ENCODE assay signal across 1 cellular context in genomic region chr10:17023386-17024298, GRCh38.
TF ChIP-seq lines count a peak whose summit lies in the region.

No MANE protein-coding gene starts in this region.

TF ChIP-seq in HCT116, 20 proteins besides CTCF, POLR2A, EP300 and RAD21 (continued from another document):
- TF ChIP-seq ELF1 (IDR thresholded peaks at IDR 0.05; ENCODE audit: borderline replicate concordance, low read depth) (no peak), MAX (IDR thresholded peaks at IDR 0.05) (no peak), YY1 (IDR thresholded peaks at IDR 0.05; ENCODE audit: extremely low read depth, insufficient replicate concordance, low read depth, low read length) (no peak), REST (IDR thresholded peaks at IDR 0.05; ENCODE audit: low read depth) (no peak)
